ENCODE assay signal across 19 cellular contexts in the genomic region with DNA sequence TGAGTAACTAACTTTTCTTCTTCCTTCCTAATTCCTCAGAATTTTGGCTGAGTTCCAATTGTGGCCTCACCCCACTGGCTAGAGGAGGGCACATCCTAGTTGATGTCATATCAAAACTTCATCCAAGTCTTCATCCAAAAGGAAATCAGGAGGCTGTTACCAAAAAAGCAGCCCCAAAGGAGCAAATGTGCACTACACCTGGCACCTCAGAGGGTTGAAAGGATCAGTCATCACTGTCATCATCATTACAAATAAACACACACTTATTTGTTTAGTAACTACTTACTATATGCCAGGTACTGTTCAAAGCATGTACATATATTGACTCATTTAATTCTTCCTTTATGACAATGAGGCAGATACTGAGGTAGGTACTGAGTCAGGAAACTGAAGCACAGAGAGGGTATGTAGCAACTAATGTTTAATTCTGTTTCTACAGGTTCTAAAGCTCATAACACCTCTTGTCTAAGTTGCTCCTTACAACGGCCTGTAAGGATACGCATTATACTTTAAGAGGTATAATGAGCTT. TPM values are rescaled to one million over a fixed set of nuclear protein-coding genes. Genes with fewer than 3 reads are reported as not detected.
DNase-seq lines count a peak whose midpoint lies in the region; ATAC-seq and TF ChIP-seq lines count a peak whose summit lies in the region.
"Had no signal": no experiment of that assay in that cellular context is flagged by ENCODE, and none has a peak within 500 bp of the region (broad histone marks: within the 10 kb centered on the region; RNA-seq: fewer than 3 reads in every experiment).

No MANE protein-coding gene starts in this region.

- no peaks in the 10 kb centered on the region for H3K36me3 Mint-ChIP-seq in natural killer cell treated with Interleukin-12 subunit alpha and Interleukin-12 subunit beta and Interleukin-15 and Interleukin-18, amount 100 ng/mL, for 72 hours
- H3K36me3 Mint-ChIP-seq in natural killer cell = no peaks in the 10 kb centered on the region
- no peaks in the 10 kb centered on the region for H3K36me3 Mint-ChIP-seq in stimulated activated effector memory CD8-positive, alpha-beta T cell treated with anti-CD3 and anti-CD28 coated beads, Interleukin-12 subunit alpha, Interleukin-12 subunit beta, amount 100 ng/mL, for 72 hours

- H3K4me3 ChIP-seq in epithelial cell of esophagus (ENCODE audit: low read length) (no peak overlapping the region), foreskin fibroblast (ENCODE audit: low read depth in 1 of 2, low read length in 2 of 2) (no peak overlapping the region)
- H3K4me3 ChIP-seq: BLaER1 had no signal

- CTCF ChIA-PET in HEK293T (lab: Yijun Ruan, JAX) = interaction anchor here (0.5 to 0.6 kb wide), 2 partner anchors 123 to 179 kb away, joined by 3 to 4 read pairs; no protein-coding TSS in a partner anchor

- H3K4me1 Mint-ChIP-seq in natural killer cell treated with Interleukin-12 subunit alpha and Interleukin-12 subunit beta and Interleukin-15 and Interleukin-18, amount 100 ng/mL, for 72 hours (ENCODE audit: low read depth in 2 of 2) = peaks cover 0 to 5% of the 10 kb centered on the region in 2 donors
- H3K4me1 Mint-ChIP-seq in natural killer cell = no peaks in the 10 kb centered on the region
- H3K4me1 Mint-ChIP-seq in stimulated activated effector memory CD8-positive, alpha-beta T cell treated with anti-CD3 and anti-CD28 coated beads, Interleukin-12 subunit alpha, Interleukin-12 subunit beta, amount 100 ng/mL, for 72 hours = no peaks in the 10 kb centered on the region

- ATAC-seq in natural killer cell treated with Interleukin-12 subunit alpha and Interleukin-12 subunit beta and Interleukin-15 and Interleukin-18, amount 100 ng/mL, for 72 hours = peak; percentile 40 to 56
- no peak for ATAC-seq in natural killer cell
- peak; percentile 89 for ATAC-seq in stimulated activated effector memory CD8-positive, alpha-beta T cell treated with anti-CD3 and anti-CD28 coated beads, Interleukin-12 subunit alpha, Interleukin-12 subunit beta, amount 100 ng/mL, for 72 hours
- ATAC-seq: Panc1 had no signal

- H3K9me3 Mint-ChIP-seq in natural killer cell treated with Interleukin-12 subunit alpha and Interleukin-12 subunit beta and Interleukin-15 and Interleukin-18, amount 100 ng/mL, for 72 hours = no peaks in the 10 kb centered on the region
- H3K9me3 Mint-ChIP-seq in natural killer cell = no peaks in the 10 kb centered on the region
- no peaks in the 10 kb centered on the region for H3K9me3 Mint-ChIP-seq in stimulated activated effector memory CD8-positive, alpha-beta T cell treated with anti-CD3 and anti-CD28 coated beads, Interleukin-12 subunit alpha, Interleukin-12 subunit beta, amount 100 ng/mL, for 72 hours

- H3K27ac Mint-ChIP-seq in natural killer cell treated with Interleukin-12 subunit alpha and Interleukin-12 subunit beta and Interleukin-15 and Interleukin-18, amount 100 ng/mL, for 72 hours = no peak overlapping the region
- H3K27ac Mint-ChIP-seq in natural killer cell = no peak overlapping the region
- no peak overlapping the region for H3K27ac Mint-ChIP-seq in stimulated activated effector memory CD8-positive, alpha-beta T cell treated with anti-CD3 and anti-CD28 coated beads, Interleukin-12 subunit alpha, Interleukin-12 subunit beta, amount 100 ng/mL, for 72 hours

- intact Hi-C loops in natural killer cell (cut with micrococcal nuclease) = no loop called here

- POLR2A ChIA-PET in HEK293T (lab: Yijun Ruan, JAX) = no interaction called here

- no peak overlapping the region for H3K4me3 Mint-ChIP-seq in natural killer cell treated with Interleukin-12 subunit alpha and Interleukin-12 subunit beta and Interleukin-15 and Interleukin-18, amount 100 ng/mL, for 72 hours
- H3K4me3 Mint-ChIP-seq in natural killer cell = no peak overlapping the region
- no peak overlapping the region for H3K4me3 Mint-ChIP-seq in stimulated activated effector memory CD8-positive, alpha-beta T cell treated with anti-CD3 and anti-CD28 coated beads, Interleukin-12 subunit alpha, Interleukin-12 subunit beta, amount 100 ng/mL, for 72 hours

- no peak for TF ChIP-seq CTCF in natural killer cell (IDR thresholded peaks at IDR 0.05)
- no peak for TF ChIP-seq CTCF in epithelial cell of esophagus (IDR thresholded peaks at IDR 0.05; ENCODE audit: insufficient read depth, low read depth, low read length, missing control alignments)
- no peak for TF ChIP-seq CTCF in foreskin fibroblast (IDR thresholded peaks at IDR 0.05; ENCODE audit: low read depth, low read length)

- H3K27me3 Mint-ChIP-seq in natural killer cell treated with Interleukin-12 subunit alpha and Interleukin-12 subunit beta and Interleukin-15 and Interleukin-18, amount 100 ng/mL, for 72 hours = peaks cover 27 to 40% of the 10 kb centered on the region in 2 donors
- H3K27me3 Mint-ChIP-seq in natural killer cell (ENCODE audit: low read depth in 2 of 2) = peaks cover 25 to 56% of the 10 kb centered on the region in 2 donors

- no peak for DNase-seq in natural killer cell treated with Interleukin-12 subunit alpha and Interleukin-12 subunit beta and Interleukin-15 and Interleukin-18, amount 100 ng/mL, for 72 hours (ENCODE audit: low spot score)
- no peak for DNase-seq in natural killer cell
- DNase-seq in HEK293T (ENCODE audit: extremely low spot score) = peak; percentile 4
- peak; percentile 85 for DNase-seq in epithelial cell of esophagus (ENCODE audit: low read depth)
- DNase-seq in stimulated activated effector memory CD8-positive, alpha-beta T cell treated with anti-CD3 and anti-CD28 coated beads, Interleukin-12 subunit alpha, Interleukin-12 subunit beta, amount 100 ng/mL, for 72 hours (ENCODE audit: low spot score in 2 of 2) = no peak
- DNase-seq in foreskin fibroblast = no peak
- no peak for DNase-seq in NCI-H748 (lab: John Stamatoyannopoulos, UW; ENCODE audit: unreplicated experiment)
- no peak for DNase-seq in HK-2 (ENCODE audit: unreplicated experiment)
- DNase-seq: DMS 273 treated with DMSO at 0.1 percent for 48 hours, EL, MM.1S, NCI-H1105, NCI-H187 treated with DMSO at 0.1 percent for 48 hours, NCI-H446 treated with DMSO at 0.1 percent for 48 hours, NCI-H774, SHP77 treated with DMSO at 0.1 percent for 48 hours had no signal

TF ChIP-seq in HEK293T, 16 proteins besides CTCF, POLR2A, EP300 and RAD21:
- no peak for TF ChIP-seq HDGF (IDR thresholded peaks at IDR 0.05; ENCODE audit: borderline replicate concordance)
- TF ChIP-seq SP1 (IDR thresholded peaks at IDR 0.05) = no peak
- no peak for TF ChIP-seq LEF1 (IDR thresholded peaks at IDR 0.05; ENCODE audit: borderline replicate concordance)
- no peak for TF ChIP-seq FOXK2 (IDR thresholded peaks at IDR 0.05)
- TF ChIP-seq, protein P1, sequence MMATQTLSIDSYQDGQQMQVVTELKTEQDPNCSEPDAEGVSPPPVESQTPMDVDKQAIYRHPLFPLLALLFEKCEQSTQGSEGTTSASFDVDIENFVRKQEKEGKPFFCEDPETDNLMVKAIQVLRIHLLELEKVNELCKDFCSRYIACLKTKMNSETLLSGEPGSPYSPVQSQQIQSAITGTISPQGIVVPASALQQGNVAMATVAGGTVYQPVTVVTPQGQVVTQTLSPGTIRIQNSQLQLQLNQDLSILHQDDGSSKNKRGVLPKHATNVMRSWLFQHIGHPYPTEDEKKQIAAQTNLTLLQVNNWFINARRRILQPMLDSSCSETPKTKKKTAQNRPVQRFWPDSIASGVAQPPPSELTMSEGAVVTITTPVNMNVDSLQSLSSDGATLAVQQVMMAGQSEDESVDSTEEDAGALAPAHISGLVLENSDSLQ (IDR thresholded peaks at IDR 0.05) = no peak
- no peak for TF ChIP-seq NFRKB (IDR thresholded peaks at IDR 0.05)
- TF ChIP-seq L3MBTL2 (conservative IDR thresholded peaks at IDR 0.05) = no peak
- TF ChIP-seq SUZ12 (IDR thresholded peaks at IDR 0.05) = no peak
- no peak for TF ChIP-seq ARNT (IDR thresholded peaks at IDR 0.05)
- TF ChIP-seq ELF4 (IDR thresholded peaks at IDR 0.05) = no peak
- no peak for TF ChIP-seq BHLHE40 (IDR thresholded peaks at IDR 0.05; ENCODE audit: borderline replicate concordance)
- TF ChIP-seq ZNF384 (IDR thresholded peaks at IDR 0.05) = no peak
- TF ChIP-seq TARDBP (IDR thresholded peaks at IDR 0.05) = no peak
- no peak for TF ChIP-seq CTBP1 (IDR thresholded peaks at IDR 0.05; ENCODE audit: borderline replicate concordance)
- TF ChIP-seq FOXM1 (IDR thresholded peaks at IDR 0.05; ENCODE audit: borderline replicate concordance) = no peak
- TF ChIP-seq FOXA1 (IDR thresholded peaks at IDR 0.05) = no peak
TF ChIP-seq in HEK293T: peak in this region for 0.

RNA-seq across cellular contexts. Expression of gene PTPN5, which starts 7.4 kb away (rescaled TPM):
- not detected for total RNA-seq in natural killer cell treated with Interleukin-12 subunit alpha and Interleukin-12 subunit beta and Interleukin-15 and Interleukin-18, amount 100 ng/mL, for 72 hours
- not detected for total RNA-seq in natural killer cell
- total RNA-seq: H4 had no signal

Comparison
In these comparisons a context has a peak if more than half of its experiments do, and no peak if none do; other contexts are left out.
1. ATAC-seq: peak in natural killer cell treated with Interleukin-12 subunit alpha and Interleukin-12 subunit beta and Interleukin-15 and Interleukin-18, amount 100 ng/mL, for 72 hours (2 of 2) and stimulated activated effector memory CD8-positive, alpha-beta T cell treated with anti-CD3 and anti-CD28 coated beads, Interleukin-12 subunit alpha, Interleukin-12 subunit beta, amount 100 ng/mL, for 72 hours (single experiment); none in natural killer cell (0 of 3).
2. DNase-seq: peak in HEK293T (single experiment) and epithelial cell of esophagus (single experiment); none in natural killer cell treated with Interleukin-12 subunit alpha and Interleukin-12 subunit beta and Interleukin-15 and Interleukin-18, amount 100 ng/mL, for 72 hours (single experiment), natural killer cell (single experiment), stimulated activated effector memory CD8-positive, alpha-beta T cell treated with anti-CD3 and anti-CD28 coated beads, Interleukin-12 subunit alpha, Interleukin-12 subunit beta, amount 100 ng/mL, for 72 hours (0 of 2), foreskin fibroblast (0 of 2), NCI-H748 (single experiment) and HK-2 (single experiment).